33 cellular contexts compared by ENCODE assay signal in the genomic region with DNA sequence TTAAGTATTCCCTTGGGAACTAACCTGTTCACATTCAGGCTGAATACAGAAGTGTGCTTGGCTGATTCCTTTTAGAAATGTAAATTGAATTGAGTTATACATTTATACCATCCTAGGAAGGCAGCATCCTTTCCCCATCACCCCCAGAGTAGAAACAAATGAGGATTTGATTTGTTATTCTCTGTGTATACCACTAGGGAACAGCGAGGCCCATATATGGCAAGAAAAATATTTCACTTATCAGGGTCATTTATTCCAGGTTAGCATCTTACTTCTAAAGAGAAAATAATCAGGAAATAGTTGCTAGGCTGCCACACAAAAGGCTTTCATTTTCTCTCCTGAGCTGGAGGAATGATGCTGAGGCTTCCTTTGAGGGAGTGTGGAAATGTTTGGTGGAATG.
"Had no signal": no experiment of that assay in that cellular context is flagged by ENCODE, and none has a peak within 500 bp of the region (broad histone marks: within the 10 kb centered on the region; RNA-seq: fewer than 3 reads in every experiment).

No MANE protein-coding gene starts in this region.

- H3K9me3 ChIP-seq: Peyer's patch, SJSA1, SK-N-SH had no signal

- H3K27ac Mint-ChIP-seq: activated CD4-positive, alpha-beta T cell treated with anti-CD3 and anti-CD28 coated beads, Interleukin-2, amount 10 ng/mL, durations not matched to agents 24 days and 14 days; activated CD8-positive, alpha-beta T cell treated with anti-CD3 and anti-CD28 coated beads, Interleukin-2, amount 10 ng/mL, durations not matched to agents 7 days and 5 days; activated naive CD4-positive, alpha-beta T cell treated with anti-CD3 and anti-CD28 coated beads, Interleukin-2, amount 10 ng/mL, durations not matched to agents 7 days and 5 days; activated naive CD8-positive, alpha-beta T cell; activated naive CD8-positive, alpha-beta T cell treated with anti-CD3 and anti-CD28 coated beads, Interleukin-2, amount 50 U/mL, for 24 hours; activated T-helper 1 cell treated with anti-CD3 and anti-CD28 coated beads, Interleukin-12 subunit alpha, Interleukin-12 subunit beta, Interleukin-2, Interleukin-4 antibody, amounts not matched to agents 30 ng/mL and 10 ng/mL and 1 ng/mL, durations not matched to agents 14 hours and 24 hours and 36 hours; T-helper 1 cell treated with Interleukin-12 subunit alpha and Interleukin-12 subunit beta and Interleukin-4 antibody, amounts not matched to agents 30 μg/mL and 1 μg/mL, for 36 hours; T-helper 2 cell treated with Interferon-gamma antibody and Interleukin-4, amounts not matched to agents 5 μg/mL and 100 μg/mL, for 36 hours had no signal

- H3K36me3 ChIP-seq: brain microvascular endothelial cell, Peyer's patch, SJSA1 had no signal

- H3K27me3 ChIP-seq: brain microvascular endothelial cell, Peyer's patch, SJSA1 had no signal

- H3K9ac ChIP-seq: SK-N-SH had no signal

- H3K4me3 ChIP-seq: Peyer's patch, SJSA1 had no signal

- H3K27ac ChIP-seq: brain microvascular endothelial cell, Peyer's patch, SJSA1 had no signal

- H3K4me2 ChIP-seq: SK-N-SH had no signal

- H3K4me1 ChIP-seq: Peyer's patch, SJSA1 had no signal

- H3K9me3 Mint-ChIP-seq: activated CD4-positive, alpha-beta T cell treated with anti-CD3 and anti-CD28 coated beads, Interleukin-2, amount 10 ng/mL, durations not matched to agents 24 days and 14 days; activated naive CD4-positive, alpha-beta T cell treated with anti-CD3 and anti-CD28 coated beads, Interleukin-2, amount 10 ng/mL, durations not matched to agents 7 days and 5 days; activated naive CD8-positive, alpha-beta T cell treated with anti-CD3 and anti-CD28 coated beads, Interleukin-2, amount 50 U/mL, for 24 hours; activated T-cell treated with anti-CD3 and anti-CD28 coated beads, Interleukin-2, amount 50 U/mL, for 4 hours; activated T-helper 1 cell treated with anti-CD3 and anti-CD28 coated beads, Interleukin-12 subunit alpha, Interleukin-12 subunit beta, Interleukin-2, Interleukin-4 antibody, amounts not matched to agents 30 ng/mL and 10 ng/mL and 1 ng/mL, durations not matched to agents 14 hours and 24 hours and 36 hours; T-helper 1 cell treated with Interleukin-12 subunit alpha and Interleukin-12 subunit beta and Interleukin-4 antibody, amounts not matched to agents 30 μg/mL and 1 μg/mL, for 36 hours; T-helper 2 cell treated with Interferon-gamma antibody and Interleukin-4, amounts not matched to agents 5 μg/mL and 100 μg/mL, for 36 hours had no signal

- DNase-seq: activated CD4-positive, alpha-beta T cell treated with anti-CD3 and anti-CD28 coated beads for 1 hour; activated CD4-positive, alpha-beta T cell treated with anti-CD3 and anti-CD28 coated beads, Interleukin-2, amount 10 ng/mL, durations not matched to agents 24 days and 14 days; activated CD4-positive, alpha-beta T cell treated with anti-CD3 and anti-CD28 coated beads, Interleukin-2, amount 50 U/mL, for 4 hours; activated CD4-positive, CD25-positive, alpha-beta regulatory T cell; activated CD8-positive, alpha-beta T cell treated with anti-CD3 and anti-CD28 coated beads, Interleukin-2, amount 10 ng/mL, durations not matched to agents 7 days and 5 days; activated effector memory CD4-positive, alpha-beta T cell treated with Interleukin-2 at 50 U/mL for 16 hours; activated naive CD4-positive, alpha-beta T cell treated with anti-CD3 and anti-CD28 coated beads, Interleukin-2, amount 10 ng/mL, durations not matched to agents 7 days and 5 days; activated naive CD8-positive, alpha-beta T cell treated with anti-CD3 and anti-CD28 coated beads, Interleukin-2, amount 50 U/mL, for 24 hours; activated T-cell treated with anti-CD3 and anti-CD28 coated beads, Interleukin-2, amount 50 U/mL, for 4 hours; anterior cingulate cortex; brain microvascular endothelial cell; central memory CD4-positive, alpha-beta T cell; Karpas-422; KBM-7; NCI-H1105; NCI-H1417 treated with DMSO at 0.1 percent for 48 hours; NCI-H187 treated with DMSO at 0.1 percent for 48 hours; NCI-H2081; NCI-H345; NCI-H526; NCI-H748 treated with DMSO at 0.1 percent for 48 hours; NK-92 treated with Interleukin-12 subunit alpha and Interleukin-12 subunit beta, amount 100 ng/mL, for 24 hours; PC-3; Peyer's patch; RPMI8226; SHP77 treated with DMSO at 0.1 percent for 48 hours; SK-N-SH had no signal

- FAIRE-seq: TTC549 had no signal

- H3K36me3 Mint-ChIP-seq: activated naive CD4-positive, alpha-beta T cell treated with anti-CD3 and anti-CD28 coated beads, Interleukin-2, amount 10 ng/mL, durations not matched to agents 7 days and 5 days; activated naive CD8-positive, alpha-beta T cell had no signal

- H3K9me2 ChIP-seq: SK-N-SH had no signal

- H3K4me1 Mint-ChIP-seq: activated CD4-positive, alpha-beta T cell treated with anti-CD3 and anti-CD28 coated beads, Interleukin-2, amount 10 ng/mL, durations not matched to agents 24 days and 14 days; activated naive CD4-positive, alpha-beta T cell treated with anti-CD3 and anti-CD28 coated beads, Interleukin-2, amount 10 ng/mL, durations not matched to agents 7 days and 5 days; activated naive CD8-positive, alpha-beta T cell treated with anti-CD3 and anti-CD28 coated beads, Interleukin-2, amount 50 U/mL, for 24 hours had no signal

- H3K4me3 Mint-ChIP-seq: activated CD4-positive, alpha-beta T cell treated with anti-CD3 and anti-CD28 coated beads, Interleukin-2, amount 10 ng/mL, durations not matched to agents 24 days and 14 days; activated CD8-positive, alpha-beta T cell treated with anti-CD3 and anti-CD28 coated beads, Interleukin-2, amount 10 ng/mL, durations not matched to agents 7 days and 5 days; activated naive CD4-positive, alpha-beta T cell treated with anti-CD3 and anti-CD28 coated beads, Interleukin-2, amount 10 ng/mL, durations not matched to agents 7 days and 5 days; activated naive CD8-positive, alpha-beta T cell; activated naive CD8-positive, alpha-beta T cell treated with anti-CD3 and anti-CD28 coated beads, Interleukin-2, amount 50 U/mL, for 24 hours; activated T-cell treated with anti-CD3 and anti-CD28 coated beads, Interleukin-2, amount 50 U/mL, for 4 hours; activated T-helper 1 cell treated with anti-CD3 and anti-CD28 coated beads, Interleukin-12 subunit alpha, Interleukin-12 subunit beta, Interleukin-2, Interleukin-4 antibody, amounts not matched to agents 30 ng/mL and 10 ng/mL and 1 ng/mL, durations not matched to agents 14 hours and 24 hours and 36 hours; T-helper 1 cell treated with Interleukin-12 subunit alpha and Interleukin-12 subunit beta and Interleukin-4 antibody, amounts not matched to agents 30 μg/mL and 1 μg/mL, for 36 hours; T-helper 2 cell treated with Interferon-gamma antibody and Interleukin-4, amounts not matched to agents 5 μg/mL and 100 μg/mL, for 36 hours had no signal

- H3K27me3 Mint-ChIP-seq: activated CD4-positive, alpha-beta T cell treated with anti-CD3 and anti-CD28 coated beads, Interleukin-2, amount 10 ng/mL, durations not matched to agents 24 days and 14 days; activated naive CD4-positive, alpha-beta T cell treated with anti-CD3 and anti-CD28 coated beads, Interleukin-2, amount 10 ng/mL, durations not matched to agents 7 days and 5 days; activated naive CD8-positive, alpha-beta T cell; activated naive CD8-positive, alpha-beta T cell treated with anti-CD3 and anti-CD28 coated beads, Interleukin-2, amount 50 U/mL, for 24 hours had no signal
